In genomic region chr5:74201334-74202081, GRCh38 we compare ENCODE assay signal across 8 cellular contexts.
DNase-seq lines count a peak whose midpoint lies in the region; ATAC-seq and TF ChIP-seq lines count a peak whose summit lies in the region.

No MANE protein-coding gene starts in this region.

- no peaks in the 10 kb centered on the region for H3K9me3 ChIP-seq in left lung
- H3K9me3 ChIP-seq in transverse colon: no peaks in the 10 kb centered on the region
- no peaks in the 10 kb centered on the region for H3K9me3 ChIP-seq in T-helper 17 cell (ENCODE audit: control insufficient read depth, low read length, poor library complexity, severe bottlenecking)
- H3K9me3 ChIP-seq in right lobe of liver: no peaks in the 10 kb centered on the region

- H3K27ac Mint-ChIP-seq in T-helper 17 cell: no peak overlapping the region

- no peak for TF ChIP-seq CTCF in left lung (IDR thresholded peaks at IDR 0.05)
- TF ChIP-seq CTCF in transverse colon (IDR thresholded peaks at IDR 0.05): no peak
- TF ChIP-seq CTCF in right lobe of liver (IDR thresholded peaks at IDR 0.05): no peak

- peak; percentile 66 for ATAC-seq in GM19452 (IDR thresholded peaks at IDR 0.05; ENCODE audit: unreplicated experiment)
- ATAC-seq in HG03457 (IDR thresholded peaks at IDR 0.05; ENCODE audit: unreplicated experiment): peak; percentile 60
- peak; percentile 31 for ATAC-seq in left lung
- ATAC-seq in T-helper 17 cell: no peak
- ATAC-seq in right lobe of liver: no peak

- H3K36me3 Mint-ChIP-seq in T-helper 17 cell (ENCODE audit: low read depth): no peaks in the 10 kb centered on the region

- H3K4me3 ChIP-seq in left lung (no peak overlapping the region), transverse colon (no peak overlapping the region), right lobe of liver (no peak overlapping the region)

- intact Hi-C loops in left lung (cut with DNase I) (no loop called here), transverse colon (cut with DNase I; ENCODE audit: low total_unique reads) (no loop called here), right lobe of liver (cut with DNase I) (no loop called here)

- H3K27me3 ChIP-seq in left lung: no peaks in the 10 kb centered on the region
- no peaks in the 10 kb centered on the region for H3K27me3 ChIP-seq in transverse colon
- H3K27me3 ChIP-seq in right lobe of liver: no peaks in the 10 kb centered on the region

- in situ Hi-C loops in transverse colon (cut with MboI; ENCODE audit: low pct_ligation_motif_present in 1 of 4, low pct_unique_long_range_greater_than_20kb in 1 of 4, low sequenced_read_pairs in 3 of 4): no loop called here

- H3K27ac ChIP-seq in left lung (peak overlapping the region in 1 of 2 donors; percentile 9), transverse colon (no peak overlapping the region), right lobe of liver (no peak overlapping the region)

- peaks cover 13% of the 10 kb centered on the region for H3K27me3 Mint-ChIP-seq in T-helper 17 cell

- 56 to 71% methylated on average over 2 to 8 of the region's 8 CpGs for WGBS in transverse colon (ENCODE audit: low coverage in 1 of 2), 2 donors
- 62% methylated on average over 7 of the region's 8 CpGs for WGBS in right lobe of liver (ENCODE audit: insufficient coverage, low coverage, low lambda C conversion rate, missing lambda C conversion rate)

- no peaks in the 10 kb centered on the region for H3K4me1 ChIP-seq in left lung
- peaks cover 0 to 11% (median 0%) of the 10 kb centered on the region in 4 donors for H3K4me1 ChIP-seq in transverse colon
- no peaks in the 10 kb centered on the region for H3K4me1 ChIP-seq in right lobe of liver

- TF ChIP-seq EP300 in transverse colon (IDR thresholded peaks at IDR 0.05; ENCODE audit: low read depth): no peak

- DNase-seq in DMS153 (lab: John Stamatoyannopoulos, UW) (peak; percentile 39), SK-N-DZ (ENCODE audit: low spot score) (peak; percentile 72), left lung (no peak), transverse colon (no peak), T-helper 17 cell (no peak), right lobe of liver (no peak)

- TF ChIP-seq POLR2A in transverse colon (IDR thresholded peaks at IDR 0.05): no peak
- no peak for TF ChIP-seq POLR2A in right lobe of liver (IDR thresholded peaks at IDR 0.05)

- H3K36me3 ChIP-seq in left lung: no peaks in the 10 kb centered on the region
- H3K36me3 ChIP-seq in transverse colon: no peaks in the 10 kb centered on the region
- H3K36me3 ChIP-seq in right lobe of liver: no peaks in the 10 kb centered on the region

- H3K4me3 Mint-ChIP-seq in T-helper 17 cell: no peak overlapping the region

- no peaks in the 10 kb centered on the region for H3K4me1 Mint-ChIP-seq in T-helper 17 cell

Comparison
In these comparisons a context has a peak if more than half of its experiments do, and no peak if none do; other contexts are left out.
1. DNase-seq: peak in DMS153 (single experiment) and SK-N-DZ (single experiment); none in left lung (0 of 2), transverse colon (single experiment), T-helper 17 cell (0 of 3) and right lobe of liver (0 of 3).
2. ATAC-seq: peak in GM19452 (single experiment), HG03457 (single experiment) and left lung (single experiment); none in T-helper 17 cell (single experiment) and right lobe of liver (0 of 4).